ENCODE assay signal across 26 cellular contexts in genomic region chr1:161161652-161162051, GRCh38. TPM values are rescaled to one million over a fixed set of nuclear protein-coding genes. Genes with fewer than 3 reads are reported as not detected.
DNase-seq lines count a peak whose midpoint lies in the region; ATAC-seq and TF ChIP-seq lines count a peak whose summit lies in the region.
"Had no signal": no experiment of that assay in that cellular context is flagged by ENCODE, and none has a peak within 500 bp of the region (broad histone marks: within the 10 kb centered on the region; RNA-seq: fewer than 3 reads in every experiment).

No MANE protein-coding gene starts in this region.

- ATAC-seq in activated T-cell treated with anti-CD3 and anti-CD28 coated beads, Interleukin-2, amount 50 U/mL, for 72 hours (replicated peaks in 1 of 2), result no peak
- ATAC-seq in central memory CD8-positive, alpha-beta T cell (replicated peaks; ENCODE audit: extremely low read depth, poor library complexity, severe bottlenecking), result no peak
- ATAC-seq in HG02938 (IDR thresholded peaks at IDR 0.05; ENCODE audit: unreplicated experiment) (no peak), HG03457 (IDR thresholded peaks at IDR 0.05; ENCODE audit: unreplicated experiment) (no peak)
- ATAC-seq: pancreas, right lobe of liver had no signal

- no peak overlapping the region for H2AFZ ChIP-seq in osteoblast (ENCODE audit: low read length)

- TF ChIP-seq CTCF in osteoblast (IDR thresholded peaks at IDR 0.05; ENCODE audit: extremely low read depth, low read depth, low read length), result no peak

- no peak overlapping the region for H3K4me3 Mint-ChIP-seq in activated T-cell treated with anti-CD3 and anti-CD28 coated beads, Interleukin-2, amount 50 U/mL, for 24 hours
- peak overlapping the region in 1 of 2 donors; percentile 6 for H3K4me3 Mint-ChIP-seq in activated T-cell treated with anti-CD3 and anti-CD28 coated beads, Interleukin-2, amount 50 U/mL, for 72 hours
- peak overlapping the region in 3 of 4 donors; percentile 59 to 93 (median 65) for H3K4me3 Mint-ChIP-seq in IgD-negative memory B cell
- H3K4me3 Mint-ChIP-seq in central memory CD8-positive, alpha-beta T cell, result peak overlapping the region; percentile 92
- H3K4me3 Mint-ChIP-seq: dendritic cell treated with granulocyte-macrophage colony-stimulating factor and Interleukin-4, amounts not matched to agents 40 ng/mL and 50 ng/mL, for 4 days had no signal

- no peak overlapping the region for H3K4me3 ChIP-seq in osteoblast (ENCODE audit: insufficient read depth, low read length)
- H3K4me3 ChIP-seq: pancreas, right lobe of liver, suprapubic skin, vagina had no signal

- H3K4me2 ChIP-seq in osteoblast (ENCODE audit: insufficient read depth, low read length), result no peak overlapping the region

- peaks cover 85% of the 10 kb centered on the region for H3K36me3 Mint-ChIP-seq in activated T-cell treated with anti-CD3 and anti-CD28 coated beads, Interleukin-2, amount 50 U/mL, for 24 hours (ENCODE audit: low read depth)
- peaks cover 0 to 16% of the 10 kb centered on the region in 2 donors for H3K36me3 Mint-ChIP-seq in activated T-cell treated with anti-CD3 and anti-CD28 coated beads, Interleukin-2, amount 50 U/mL, for 72 hours (ENCODE audit: insufficient read depth in 2 of 2)
- H3K36me3 Mint-ChIP-seq in IgD-negative memory B cell, result peaks cover 3% of the 10 kb centered on the region
- peaks cover 40% of the 10 kb centered on the region for H3K36me3 Mint-ChIP-seq in central memory CD8-positive, alpha-beta T cell (ENCODE audit: insufficient read depth)

- peaks cover 68% of the 10 kb centered on the region for H3K4me1 Mint-ChIP-seq in activated T-cell treated with anti-CD3 and anti-CD28 coated beads, Interleukin-2, amount 50 U/mL, for 24 hours (ENCODE audit: low read depth)
- peaks cover 66% of the 10 kb centered on the region for H3K4me1 Mint-ChIP-seq in activated T-cell treated with anti-CD3 and anti-CD28 coated beads, Interleukin-2, amount 50 U/mL, for 72 hours (ENCODE audit: low read depth)
- peaks cover 31 to 42% (median 38%) of the 10 kb centered on the region in 3 donors for H3K4me1 Mint-ChIP-seq in IgD-negative memory B cell
- H3K4me1 Mint-ChIP-seq in central memory CD8-positive, alpha-beta T cell, result peaks cover 62% of the 10 kb centered on the region

- no peak for DNase-seq in activated T-cell treated with anti-CD3 and anti-CD28 coated beads, Interleukin-2, amount 50 U/mL, for 24 hours
- DNase-seq in activated T-cell treated with anti-CD3 and anti-CD28 coated beads, Interleukin-2, amount 50 U/mL, for 72 hours, result no peak
- DNase-seq in central memory CD8-positive, alpha-beta T cell (ENCODE audit: low spot score in 2 of 2), result no peak
- peak; percentile 60 for DNase-seq in osteoblast (ENCODE audit: insufficient read length, low spot score, missing footprints)
- DNase-seq in activated CD8-positive, alpha-beta memory T cell treated with anti-CD3 and anti-CD28 coated beads, Interleukin-2, amount 50 U/mL, for 48 hours, result no peak
- DNase-seq: activated CD4-positive, alpha-beta memory T cell treated with anti-CD3 and anti-CD28 coated beads, Interleukin-2, amount 10 ng/mL, durations not matched to agents 7 days and 5 days; activated naive CD8-positive, alpha-beta T cell treated with anti-CD3 and anti-CD28 coated beads, Interleukin-2, amount 10 ng/mL, durations not matched to agents 7 days and 5 days; DMS153; GDM1; MM.1S; NCI-H146; NCI-H2171 treated with DMSO at 0.1 percent for 48 hours; NCI-H69; pancreas; right lobe of liver; SHP77; stimulated activated CD4-positive, alpha-beta T cell treated with anti-CD3 and anti-CD28 coated beads, Interleukin-15, amount 100 ng/mL, for 24 hours; WERI-Rb-1 had no signal

- H3K36me3 ChIP-seq in osteoblast (ENCODE audit: insufficient read depth, low read length), result peaks cover 48% of the 10 kb centered on the region
- H3K36me3 ChIP-seq: pancreas had no signal

- no peaks in the 10 kb centered on the region for H4K20me1 ChIP-seq in osteoblast (ENCODE audit: insufficient read depth, low read length)

- H3K27me3 ChIP-seq in osteoblast (ENCODE audit: insufficient read depth, low read length), result no peaks in the 10 kb centered on the region
- H3K27me3 ChIP-seq: pancreas, right lobe of liver, suprapubic skin, vagina had no signal

- peak overlapping the region; percentile 85 for H3K27ac Mint-ChIP-seq in activated T-cell treated with anti-CD3 and anti-CD28 coated beads, Interleukin-2, amount 50 U/mL, for 24 hours
- H3K27ac Mint-ChIP-seq in activated T-cell treated with anti-CD3 and anti-CD28 coated beads, Interleukin-2, amount 50 U/mL, for 72 hours, result no peak overlapping the region
- H3K27ac Mint-ChIP-seq in IgD-negative memory B cell, result peak overlapping the region in 2 of 3 donors; percentile 53 to 97
- peak overlapping the region; percentile 38 for H3K27ac Mint-ChIP-seq in central memory CD8-positive, alpha-beta T cell (ENCODE audit: low read depth)

- peaks cover 22% of the 10 kb centered on the region for H3K79me2 ChIP-seq in osteoblast (ENCODE audit: insufficient read depth, low read length)

- H3K27me3 Mint-ChIP-seq in activated T-cell treated with anti-CD3 and anti-CD28 coated beads, Interleukin-2, amount 50 U/mL, for 24 hours, result no peaks in the 10 kb centered on the region
- H3K27me3 Mint-ChIP-seq in activated T-cell treated with anti-CD3 and anti-CD28 coated beads, Interleukin-2, amount 50 U/mL, for 72 hours (ENCODE audit: low read depth), result no peaks in the 10 kb centered on the region
- H3K27me3 Mint-ChIP-seq in IgD-negative memory B cell, result no peaks in the 10 kb centered on the region
- no peaks in the 10 kb centered on the region for H3K27me3 Mint-ChIP-seq in central memory CD8-positive, alpha-beta T cell
- H3K27me3 Mint-ChIP-seq: activated CD4-positive, alpha-beta memory T cell treated with anti-CD3 and anti-CD28 coated beads, Interleukin-2, amount 10 ng/mL, durations not matched to agents 7 days and 5 days; activated naive CD8-positive, alpha-beta T cell treated with anti-CD3 and anti-CD28 coated beads, Interleukin-2, amount 10 ng/mL, durations not matched to agents 7 days and 5 days; dendritic cell treated with granulocyte-macrophage colony-stimulating factor and Interleukin-4, amounts not matched to agents 40 ng/mL and 50 ng/mL, for 4 days had no signal

- no peak overlapping the region for H3K27ac ChIP-seq in osteoblast (ENCODE audit: low read depth, low read length)
- H3K27ac ChIP-seq: C4-2B, epithelial cell of prostate, pancreas, right lobe of liver, suprapubic skin, vagina, WERI-Rb-1 had no signal

- no peaks in the 10 kb centered on the region for H3K9me3 Mint-ChIP-seq in activated T-cell treated with anti-CD3 and anti-CD28 coated beads, Interleukin-2, amount 50 U/mL, for 24 hours
- H3K9me3 Mint-ChIP-seq in activated T-cell treated with anti-CD3 and anti-CD28 coated beads, Interleukin-2, amount 50 U/mL, for 72 hours, result no peaks in the 10 kb centered on the region
- no peaks in the 10 kb centered on the region for H3K9me3 Mint-ChIP-seq in IgD-negative memory B cell
- H3K9me3 Mint-ChIP-seq in central memory CD8-positive, alpha-beta T cell, result no peaks in the 10 kb centered on the region
- H3K9me3 Mint-ChIP-seq: activated CD4-positive, alpha-beta memory T cell treated with anti-CD3 and anti-CD28 coated beads, Interleukin-2, amount 10 ng/mL, durations not matched to agents 7 days and 5 days; activated naive CD8-positive, alpha-beta T cell treated with anti-CD3 and anti-CD28 coated beads, Interleukin-2, amount 10 ng/mL, durations not matched to agents 7 days and 5 days; dendritic cell treated with granulocyte-macrophage colony-stimulating factor and Interleukin-4, amounts not matched to agents 40 ng/mL and 50 ng/mL, for 4 days had no signal

- peaks cover 23% of the 10 kb centered on the region for H3K4me1 ChIP-seq in osteoblast (ENCODE audit: insufficient read depth, low read length)

- H3K9me3 ChIP-seq in osteoblast (ENCODE audit: low read depth, low read length), result no peaks in the 10 kb centered on the region
- H3K9me3 ChIP-seq: pancreas, right lobe of liver, suprapubic skin, vagina had no signal

RNA-seq across cellular contexts. Expression of gene USP21, which starts 2.4 kb away (rescaled TPM):
- 10 to 100 TPM; 36.0 to 46.4 TPM for total RNA-seq in activated T-cell treated with anti-CD3 and anti-CD28 coated beads, Interleukin-2, amount 50 U/mL, for 72 hours
- 30.1 TPM for polyA plus RNA-seq in IgD-negative memory B cell
- total RNA-seq in osteoblast, result 8.0 and 9.1 TPM in 2 replicates

RNA-seq across cellular contexts. Expression of gene PPOX, which starts 4.6 kb away (rescaled TPM):
- 10 to 100 TPM; 35.3 to 45.9 TPM for total RNA-seq in activated T-cell treated with anti-CD3 and anti-CD28 coated beads, Interleukin-2, amount 50 U/mL, for 72 hours
- polyA plus RNA-seq in IgD-negative memory B cell, result 13.4 TPM
- 15.9 and 19.5 TPM in 2 replicates for total RNA-seq in osteoblast

RNA-seq across cellular contexts. Expression of gene UFC1, which starts 7.9 kb away (rescaled TPM):
- 10 to 100 TPM; 91.4 to 97.9 TPM for total RNA-seq in activated T-cell treated with anti-CD3 and anti-CD28 coated beads, Interleukin-2, amount 50 U/mL, for 72 hours
- 122 TPM for polyA plus RNA-seq in IgD-negative memory B cell
- total RNA-seq in osteoblast, result 87.5 and 95.2 TPM in 2 replicates

RNA-seq across cellular contexts. Expression of gene B4GALT3, which starts 15.7 kb away (rescaled TPM):
- 10 to 100 TPM; 55.9 to 56.5 TPM for total RNA-seq in activated T-cell treated with anti-CD3 and anti-CD28 coated beads, Interleukin-2, amount 50 U/mL, for 72 hours
- 44.2 TPM for polyA plus RNA-seq in IgD-negative memory B cell
- 18.5 and 18.9 TPM in 2 replicates for total RNA-seq in osteoblast

RNA-seq across cellular contexts. Expression of gene DEDD, which starts 29.2 kb away (rescaled TPM):
- 10 to 100 TPM; 49.8 to 51.3 TPM for total RNA-seq in activated T-cell treated with anti-CD3 and anti-CD28 coated beads, Interleukin-2, amount 50 U/mL, for 72 hours
- 39.1 TPM for polyA plus RNA-seq in IgD-negative memory B cell
- total RNA-seq in osteoblast, result 36.6 and 41.0 TPM in 2 replicates
